ENCODE assay signal across 25 cellular contexts in the genomic region with DNA sequence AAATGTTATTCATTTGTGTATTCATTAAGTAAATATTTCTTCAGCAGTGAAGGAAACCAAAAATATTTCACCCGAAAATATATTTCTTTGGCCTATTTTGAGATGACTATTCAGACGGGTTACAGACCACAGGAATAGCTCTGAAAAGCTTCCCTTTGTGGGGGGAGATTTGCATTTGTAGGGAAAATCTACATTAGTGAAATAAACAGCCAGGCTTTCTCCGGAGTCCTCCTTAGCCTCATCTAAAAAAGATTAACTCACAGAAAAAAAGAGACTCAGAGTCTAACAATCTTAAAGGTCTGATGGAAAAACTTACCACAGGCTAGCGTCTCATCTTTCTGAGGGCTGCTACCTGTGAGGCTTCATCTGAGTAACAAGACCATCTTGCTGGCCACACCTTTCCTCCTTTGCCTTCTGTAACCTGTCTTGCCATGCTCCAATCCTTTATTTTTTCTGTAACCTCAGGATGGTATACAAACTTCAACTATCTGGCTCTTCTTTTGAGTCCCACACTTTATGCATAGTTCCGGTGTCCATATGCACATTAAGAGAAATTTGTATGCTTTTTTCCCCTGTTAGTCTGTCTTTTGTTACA.
A peak's percentile ranks its signal among the peaks of the same experiment; 100 is the strongest.
DNase-seq lines count a peak whose midpoint lies in the region; ATAC-seq, FAIRE-seq and TF ChIP-seq lines count a peak whose summit lies in the region.
"Had no signal": no experiment of that assay in that cellular context is flagged by ENCODE, and none has a peak within 500 bp of the region (broad histone marks: within the 10 kb centered on the region; RNA-seq: fewer than 3 reads in every experiment).

No MANE protein-coding gene starts in this region.

- 50% methylated on average over 5 of the region's 5 CpGs for WGBS in A549 (ENCODE audit: missing lambda C conversion rate)

- no peaks in the 10 kb centered on the region for H3K9me3 Mint-ChIP-seq in WTC11
- no peaks in the 10 kb centered on the region for H3K9me3 Mint-ChIP-seq in stimulated activated memory B cell treated with anti-CD40 and anti-IgM and Interleukin-4, amounts not matched to agents 10 μg/mL and 1 μg/mL and 100 μg/mL, for 72 hours

- no peaks in the 10 kb centered on the region for H3K27me3 Mint-ChIP-seq in WTC11 (ENCODE audit: low read depth)
- no peaks in the 10 kb centered on the region for H3K27me3 Mint-ChIP-seq in stimulated activated memory B cell treated with anti-CD40 and anti-IgM and Interleukin-4, amounts not matched to agents 10 μg/mL and 1 μg/mL and 100 μg/mL, for 72 hours

- H3K27me3 ChIP-seq in HUES6 (ENCODE audit: control insufficient read depth, insufficient read depth, low read length) (no peaks in the 10 kb centered on the region), iPS-20b (ENCODE audit: insufficient read depth, low read length) (no peaks in the 10 kb centered on the region), WERI-Rb-1 (ENCODE audit: insufficient read depth, low read depth, severe bottlenecking) (no peaks in the 10 kb centered on the region)
- H3K27me3 ChIP-seq: SJSA1 had no signal

- no peak overlapping the region; the same call in 1 of the 2 replicates for H3K27ac Mint-ChIP-seq in WTC11
- H3K27ac Mint-ChIP-seq in stimulated activated memory B cell treated with anti-CD40 and anti-IgM and Interleukin-4, amounts not matched to agents 10 μg/mL and 1 μg/mL and 100 μg/mL, for 72 hours: no peak overlapping the region

- FAIRE-seq in A549 (lab: Jason Lieb, UNC) (no peak), D721Med (lab: Jason Lieb, UNC) (no peak)
- FAIRE-seq: GM18507 had no signal

- CTCF ChIA-PET in A549 (lab: Yijun Ruan, JAX) (no interaction called here), WTC11 (lab: Charles Lee) (no interaction called here)

- DNase-seq in A549 (ENCODE audit: low read depth in 1 of 2, low spot score in 1 of 2) (no peak), WTC11 (ENCODE audit: low spot score) (no peak), D721Med (ENCODE audit: insufficient read length, low spot score) (no peak), WERI-Rb-1 (no peak)
- DNase-seq: ACHN; Calu3; GM23248; KBM-7; NCI-H1105 treated with DMSO at 0.1 percent for 48 hours; NCI-H146; NCI-H1930; NCI-H446; NCI-H524 treated with DMSO at 0.1 percent for 48 hours; NCI-H774; NK-92 treated with Interleukin-12 subunit alpha and Interleukin-12 subunit beta, amount 100 ng/mL, for 24 hours; Right ventricle myocardium superior; RPMI8226 had no signal

- H3K4me3 Mint-ChIP-seq in WTC11: peak overlapping the region; percentile 31
- H3K4me3 Mint-ChIP-seq in stimulated activated memory B cell treated with anti-CD40 and anti-IgM and Interleukin-4, amounts not matched to agents 10 μg/mL and 1 μg/mL and 100 μg/mL, for 72 hours: no peak overlapping the region

- no peak for TF ChIP-seq POLR2A in A549 (IDR thresholded peaks at IDR 0.05; ENCODE audit: low read length)

- H3K4me2 ChIP-seq in A549: peak overlapping the region; percentile 19; the same call in 1 of the 3 replicates

- H3K9me3 ChIP-seq in A549 (no peaks in the 10 kb centered on the region), HUES6 (ENCODE audit: control insufficient read depth, insufficient read depth, low read depth, low read length) (no peaks in the 10 kb centered on the region), iPS-20b (ENCODE audit: insufficient read depth, low read depth, low read length) (no peaks in the 10 kb centered on the region), WERI-Rb-1 (ENCODE audit: severe bottlenecking) (no peaks in the 10 kb centered on the region)
- H3K9me3 ChIP-seq: SJSA1 had no signal

- H3K36me3 Mint-ChIP-seq in WTC11: no peaks in the 10 kb centered on the region
- no peaks in the 10 kb centered on the region for H3K36me3 Mint-ChIP-seq in stimulated activated memory B cell treated with anti-CD40 and anti-IgM and Interleukin-4, amounts not matched to agents 10 μg/mL and 1 μg/mL and 100 μg/mL, for 72 hours

- TF ChIP-seq RAD21 in A549 (conservative IDR thresholded peaks at IDR 0.05 in 1 of 2, IDR thresholded peaks at IDR 0.05 in 1 of 2): no peak

- no peak for TF ChIP-seq CTCF in A549 (IDR thresholded peaks at IDR 0.05)
- TF ChIP-seq CTCF in WTC11 (IDR thresholded peaks at IDR 0.05): no peak
- no peak for TF ChIP-seq CTCF in D721Med (IDR thresholded peaks at IDR 0.05; ENCODE audit: insufficient read depth, missing control alignments)
- no peak for TF ChIP-seq CTCF in WERI-Rb-1 (IDR thresholded peaks at IDR 0.05; ENCODE audit: low read depth, low read length)

- 0 out of 6 replicates have a peak overlapping the region, but pooled peaks of 1 of the 2 experiments have one; percentile 17 for H3K27ac ChIP-seq in A549
- H3K27ac ChIP-seq in HUES6 (ENCODE audit: low read depth, low read length): no peak overlapping the region
- no peak overlapping the region for H3K27ac ChIP-seq in iPS-20b (ENCODE audit: low read length)
- H3K27ac ChIP-seq in WERI-Rb-1: no peak overlapping the region
- H3K27ac ChIP-seq: 22Rv1, GM23248, SJSA1 had no signal

- H3K4me1 ChIP-seq in A549: peaks cover 32% of the 10 kb centered on the region
- H3K4me1 ChIP-seq in HUES6 (ENCODE audit: control insufficient read depth, insufficient read depth, low read length): peaks cover 35% of the 10 kb centered on the region
- H3K4me1 ChIP-seq in iPS-20b (ENCODE audit: insufficient read depth, low read length): peaks cover 23% of the 10 kb centered on the region
- H3K4me1 ChIP-seq: SJSA1 had no signal

- H3K9ac ChIP-seq in HUES6 (ENCODE audit: low read length): no peak overlapping the region
- H3K9ac ChIP-seq in iPS-20b (ENCODE audit: low read depth, low read length): no peak overlapping the region
- H3K9ac ChIP-seq: GM23248 had no signal

- POLR2A ChIA-PET in A549 (lab: Yijun Ruan, JAX) (no interaction called here), WTC11 (lab: Charles Lee) (no interaction called here)

- H3K36me3 ChIP-seq in HUES6 (ENCODE audit: control insufficient read depth, insufficient read depth, low read length) (no peaks in the 10 kb centered on the region), iPS-20b (ENCODE audit: insufficient read depth, low read depth, low read length) (no peaks in the 10 kb centered on the region), WERI-Rb-1 (no peaks in the 10 kb centered on the region)
- H3K36me3 ChIP-seq: SJSA1 had no signal

- H3K4me3 ChIP-seq in A549 (no peak overlapping the region), HUES6 (ENCODE audit: low read depth, low read length) (peak overlapping the region; percentile 16; the same call in 1 of the 2 replicates), iPS-20b (ENCODE audit: low read length) (peak overlapping the region; percentile 39; the same call in 1 of the 2 replicates), WERI-Rb-1 (ENCODE audit: low read depth, low read length) (no peak overlapping the region)
- H3K4me3 ChIP-seq: GM23248, SJSA1 had no signal

- no peak for TF ChIP-seq EP300 in A549 (IDR thresholded peaks at IDR 0.05)

- H3K4me1 Mint-ChIP-seq in WTC11: peaks cover 45% of the 10 kb centered on the region
- H3K4me1 Mint-ChIP-seq in stimulated activated memory B cell treated with anti-CD40 and anti-IgM and Interleukin-4, amounts not matched to agents 10 μg/mL and 1 μg/mL and 100 μg/mL, for 72 hours: no peaks in the 10 kb centered on the region

- no peak for ATAC-seq in A549
- ATAC-seq in WTC11: peak; percentile 71
- ATAC-seq in stimulated activated memory B cell treated with anti-CD40 and anti-IgM and Interleukin-4, amounts not matched to agents 10 μg/mL and 1 μg/mL and 100 μg/mL, for 72 hours: no peak
- ATAC-seq in GM19324 (IDR thresholded peaks at IDR 0.05; ENCODE audit: low FRiP score, unreplicated experiment): no peak
- ATAC-seq: HCT116 had no signal

TF ChIP-seq in A549, 52 proteins besides CTCF, POLR2A, EP300 and RAD21 (continues in another document):
- TF ChIP-seq HMGXB4 (CRISPR knock-in tag; IDR thresholded peaks at IDR 0.05; ENCODE audit: borderline replicate concordance) (no peak), EHMT2 (IDR thresholded peaks at IDR 0.05; ENCODE audit: low read depth) (no peak), JUNB (IDR thresholded peaks at IDR 0.05) (no peak), HOXB13 (CRISPR knock-in tag; IDR thresholded peaks at IDR 0.05; ENCODE audit: low read depth) (no peak), TP53 (CRISPR knock-in tag; IDR thresholded peaks at IDR 0.05) (no peak), ZC3H11A (IDR thresholded peaks at IDR 0.05) (no peak), NR3C1 (IDR thresholded peaks at IDR 0.05) (no peak)

TF ChIP-seq in WTC11, 78 proteins besides CTCF, POLR2A, EP300 and RAD21 (continues in another document):
- no peak for TF ChIP-seq IRF1 (CRISPR knock-in tag; IDR thresholded peaks at IDR 0.05)
- TF ChIP-seq, protein P1, sequence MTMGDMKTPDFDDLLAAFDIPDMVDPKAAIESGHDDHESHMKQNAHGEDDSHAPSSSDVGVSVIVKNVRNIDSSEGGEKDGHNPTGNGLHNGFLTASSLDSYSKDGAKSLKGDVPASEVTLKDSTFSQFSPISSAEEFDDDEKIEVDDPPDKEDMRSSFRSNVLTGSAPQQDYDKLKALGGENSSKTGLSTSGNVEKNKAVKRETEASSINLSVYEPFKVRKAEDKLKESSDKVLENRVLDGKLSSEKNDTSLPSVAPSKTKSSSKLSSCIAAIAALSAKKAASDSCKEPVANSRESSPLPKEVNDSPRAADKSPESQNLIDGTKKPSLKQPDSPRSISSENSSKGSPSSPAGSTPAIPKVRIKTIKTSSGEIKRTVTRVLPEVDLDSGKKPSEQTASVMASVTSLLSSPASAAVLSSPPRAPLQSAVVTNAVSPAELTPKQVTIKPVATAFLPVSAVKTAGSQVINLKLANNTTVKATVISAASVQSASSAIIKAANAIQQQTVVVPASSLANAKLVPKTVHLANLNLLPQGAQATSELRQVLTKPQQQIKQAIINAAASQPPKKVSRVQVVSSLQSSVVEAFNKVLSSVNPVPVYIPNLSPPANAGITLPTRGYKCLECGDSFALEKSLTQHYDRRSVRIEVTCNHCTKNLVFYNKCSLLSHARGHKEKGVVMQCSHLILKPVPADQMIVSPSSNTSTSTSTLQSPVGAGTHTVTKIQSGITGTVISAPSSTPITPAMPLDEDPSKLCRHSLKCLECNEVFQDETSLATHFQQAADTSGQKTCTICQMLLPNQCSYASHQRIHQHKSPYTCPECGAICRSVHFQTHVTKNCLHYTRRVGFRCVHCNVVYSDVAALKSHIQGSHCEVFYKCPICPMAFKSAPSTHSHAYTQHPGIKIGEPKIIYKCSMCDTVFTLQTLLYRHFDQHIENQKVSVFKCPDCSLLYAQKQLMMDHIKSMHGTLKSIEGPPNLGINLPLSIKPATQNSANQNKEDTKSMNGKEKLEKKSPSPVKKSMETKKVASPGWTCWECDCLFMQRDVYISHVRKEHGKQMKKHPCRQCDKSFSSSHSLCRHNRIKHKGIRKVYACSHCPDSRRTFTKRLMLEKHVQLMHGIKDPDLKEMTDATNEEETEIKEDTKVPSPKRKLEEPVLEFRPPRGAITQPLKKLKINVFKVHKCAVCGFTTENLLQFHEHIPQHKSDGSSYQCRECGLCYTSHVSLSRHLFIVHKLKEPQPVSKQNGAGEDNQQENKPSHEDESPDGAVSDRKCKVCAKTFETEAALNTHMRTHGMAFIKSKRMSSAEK (CRISPR knock-in tag; IDR thresholded peaks at IDR 0.05; ENCODE audit: borderline replicate concordance): no peak

Comparison
In these comparisons a context has a peak if more than half of its experiments do, and no peak if none do; other contexts are left out.
1. H3K4me3 ChIP-seq: peak in HUES6 (single experiment) and iPS-20b (single experiment); none in A549 (single experiment) and WERI-Rb-1 (single experiment).